19 cellular contexts compared by ENCODE assay signal in the genomic region with DNA sequence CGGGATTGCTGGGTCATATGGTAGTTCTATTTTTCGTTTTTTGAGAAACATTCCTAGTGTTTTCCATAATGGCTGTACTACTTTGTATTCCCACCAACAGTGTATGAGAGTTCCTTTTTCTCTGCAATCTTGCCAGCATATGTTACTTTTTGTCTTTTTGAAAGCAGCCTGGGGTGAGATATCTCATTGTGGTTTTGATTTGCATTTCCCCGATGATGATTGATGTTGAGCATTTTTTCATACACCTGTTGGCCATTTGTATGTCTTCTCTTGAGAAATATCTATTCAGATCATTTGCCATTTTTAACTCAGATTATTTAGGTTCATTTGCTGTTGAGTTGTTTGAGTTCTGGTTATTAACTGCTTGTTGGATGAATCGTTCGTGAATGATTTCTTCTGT. TPM values are rescaled to one million over a fixed set of nuclear protein-coding genes. Genes with fewer than 3 reads are reported as not detected.
"Had no signal": no experiment of that assay in that cellular context is flagged by ENCODE, and none has a peak within 500 bp of the region (broad histone marks: within the 10 kb centered on the region; RNA-seq: fewer than 3 reads in every experiment).

No MANE protein-coding gene starts in this region.

- H3K27me3 ChIP-seq: breast epithelium, esophagus muscularis mucosa, thyroid gland, vagina had no signal

- ATAC-seq: activated CD4-positive, alpha-beta T cell treated with anti-CD3 and anti-CD28 coated beads for 36 hours; lower lobe of right lung; naive thymus-derived CD8-positive, alpha-beta T cell; right cardiac atrium had no signal

- H3K4me3 Mint-ChIP-seq: activated CD4-positive, alpha-beta memory T cell treated with anti-CD3 and anti-CD28 coated beads, Interleukin-2, amount 10 ng/mL, durations not matched to agents 7 days and 5 days; activated CD4-positive, alpha-beta T cell treated with anti-CD3 and anti-CD28 coated beads for 36 hours; activated naive CD8-positive, alpha-beta T cell treated with anti-CD3 and anti-CD28 coated beads, Interleukin-2, amount 10 ng/mL, durations not matched to agents 7 days and 5 days; naive thymus-derived CD8-positive, alpha-beta T cell had no signal

- H3K4me2 ChIP-seq: smooth muscle cell had no signal

- H3K9me3 Mint-ChIP-seq: activated CD4-positive, alpha-beta memory T cell treated with anti-CD3 and anti-CD28 coated beads, Interleukin-2, amount 10 ng/mL, durations not matched to agents 7 days and 5 days; activated naive CD8-positive, alpha-beta T cell treated with anti-CD3 and anti-CD28 coated beads, Interleukin-2, amount 10 ng/mL, durations not matched to agents 7 days and 5 days; naive thymus-derived CD8-positive, alpha-beta T cell had no signal

- H3K4me1 ChIP-seq: breast epithelium, esophagus muscularis mucosa, lower lobe of right lung, thyroid gland, vagina had no signal

- H3K4me1 Mint-ChIP-seq: naive thymus-derived CD8-positive, alpha-beta T cell had no signal

- DNase-seq: activated CD4-positive, alpha-beta memory T cell treated with anti-CD3 and anti-CD28 coated beads, Interleukin-2, amount 10 ng/mL, durations not matched to agents 7 days and 5 days; activated CD4-positive, alpha-beta T cell treated with anti-CD3 and anti-CD28 coated beads for 36 hours; activated gamma-delta T cell; activated naive CD8-positive, alpha-beta T cell treated with anti-CD3 and anti-CD28 coated beads, Interleukin-2, amount 10 ng/mL, durations not matched to agents 7 days and 5 days; activated T-cell treated with anti-CD3 and anti-CD28 coated beads, Interleukin-2, amount 50 U/mL, for 48 hours; aorta; glutamatergic neuron; left cardiac atrium; lower lobe of right lung; naive thymus-derived CD8-positive, alpha-beta T cell; right cardiac atrium; thyroid gland; WERI-Rb-1 had no signal

- H3K27ac ChIP-seq: breast epithelium, esophagus muscularis mucosa, lower lobe of right lung, thyroid gland, vagina, WERI-Rb-1 had no signal

- H3K9me3 ChIP-seq: breast epithelium, esophagus muscularis mucosa, lower lobe of right lung, thyroid gland, vagina had no signal

- H3K27ac Mint-ChIP-seq: activated CD4-positive, alpha-beta memory T cell treated with anti-CD3 and anti-CD28 coated beads, Interleukin-2, amount 10 ng/mL, durations not matched to agents 7 days and 5 days; activated CD4-positive, alpha-beta T cell treated with anti-CD3 and anti-CD28 coated beads for 36 hours; activated naive CD8-positive, alpha-beta T cell treated with anti-CD3 and anti-CD28 coated beads, Interleukin-2, amount 10 ng/mL, durations not matched to agents 7 days and 5 days; naive thymus-derived CD8-positive, alpha-beta T cell; progenitor cell of endocrine pancreas had no signal

- H3K4me3 ChIP-seq: breast epithelium, esophagus muscularis mucosa, lower lobe of right lung, smooth muscle cell, thyroid gland, vagina had no signal

- H3K36me3 ChIP-seq: breast epithelium, esophagus muscularis mucosa, lower lobe of right lung, thyroid gland, vagina, WERI-Rb-1 had no signal

- H3K36me3 Mint-ChIP-seq: activated naive CD8-positive, alpha-beta T cell treated with anti-CD3 and anti-CD28 coated beads, Interleukin-2, amount 10 ng/mL, durations not matched to agents 7 days and 5 days; naive thymus-derived CD8-positive, alpha-beta T cell had no signal

RNA-seq across cellular contexts. Expression of a gene that starts 18.5 kb away (rescaled TPM):
- total RNA-seq: activated naive CD8-positive, alpha-beta T cell treated with anti-CD3 and anti-CD28 coated beads, Interleukin-2, amount 10 ng/mL, durations not matched to agents 7 days and 5 days; aorta; breast epithelium; esophagus muscularis mucosa; fibroblast of villous mesenchyme; left cardiac atrium; naive thymus-derived CD8-positive, alpha-beta T cell; right cardiac atrium; vagina had no signal
- polyA plus RNA-seq: naive thymus-derived CD8-positive, alpha-beta T cell; right cardiac atrium had no signal
